ENCODE assay signal across 8 cellular contexts in the genomic region with DNA sequence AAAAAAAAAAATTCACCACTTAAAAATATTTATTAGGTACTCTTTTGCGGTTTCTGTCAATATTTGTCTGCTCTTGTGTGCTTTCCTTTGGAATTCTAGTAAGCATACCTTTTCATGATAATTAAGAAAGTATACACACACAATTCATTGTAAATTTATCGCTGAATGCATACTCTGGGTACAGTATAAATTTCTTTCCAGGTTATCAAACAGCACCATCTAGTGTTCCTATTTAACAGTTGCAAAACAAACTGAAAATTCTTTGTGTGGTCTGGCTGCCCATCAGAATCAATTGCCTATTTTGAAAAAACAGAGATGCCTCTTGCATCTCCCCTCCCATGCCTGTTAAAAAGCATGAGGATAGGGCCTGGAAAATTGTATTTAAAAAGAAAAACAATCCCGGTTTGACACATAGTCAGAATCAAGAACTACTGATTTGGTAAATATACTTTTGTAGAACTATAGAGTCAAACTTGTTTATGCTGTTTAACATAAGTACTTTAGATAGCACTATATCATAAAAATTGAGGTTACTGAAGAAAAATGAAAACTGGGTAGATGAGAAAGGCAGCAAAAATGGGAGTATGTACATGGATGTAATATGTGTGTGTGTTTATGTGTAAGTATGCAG. TPM values are rescaled to one million over a fixed set of nuclear protein-coding genes. Genes with fewer than 3 reads are reported as not detected.
DNase-seq lines count a peak whose midpoint lies in the region; ATAC-seq and TF ChIP-seq lines count a peak whose summit lies in the region.

No MANE protein-coding gene starts in this region.

- TF ChIP-seq CTCF in LNCAP (IDR thresholded peaks at IDR 0.05) (peak; percentile 79), SK-N-SH (IDR thresholded peaks at IDR 0.05) (peak; percentile 87), fibroblast of villous mesenchyme (IDR thresholded peaks at IDR 0.05; ENCODE audit: insufficient read depth, low read depth, low read length) (peak; percentile 68)

- H3K27me3 Mint-ChIP-seq in activated T-helper 2 cell treated with anti-CD3 and anti-CD28 coated beads, Interferon-gamma antibody, Interleukin-2, Interleukin-4, amounts not matched to agents 10 μg/mL and 5 μg/mL and 100 μg/mL, durations not matched to agents 14 hours and 24 hours and 36 hours (ENCODE audit: low read depth) = no peaks in the 10 kb centered on the region

- H3K27ac Mint-ChIP-seq in activated T-helper 2 cell treated with anti-CD3 and anti-CD28 coated beads, Interferon-gamma antibody, Interleukin-2, Interleukin-4, amounts not matched to agents 10 μg/mL and 5 μg/mL and 100 μg/mL, durations not matched to agents 14 hours and 24 hours and 36 hours = no peak overlapping the region

- no peaks in the 10 kb centered on the region for H3K27me3 ChIP-seq in SK-N-SH (ENCODE audit: insufficient read depth)

- no peak overlapping the region for H3K9ac ChIP-seq in SK-N-SH

- DNase-seq in ELF-1 (ENCODE audit: low read depth, low spot score) (peak; percentile 12), SK-N-SH (peak; percentile 42), fibroblast of villous mesenchyme (ENCODE audit: low read depth) (peak; percentile 51), renal cortical epithelial cell (ENCODE audit: low read depth) (peak; percentile 52), KG1 (lab: John Stamatoyannopoulos, UW) (no peak)
- DNase-seq in activated T-helper 2 cell treated with anti-CD3 and anti-CD28 coated beads, Interferon-gamma antibody, Interleukin-2, Interleukin-4, amounts not matched to agents 10 μg/mL and 5 μg/mL and 100 μg/mL, durations not matched to agents 14 hours and 24 hours and 36 hours (ENCODE audit: low spot score) = no peak

- peaks cover 0 to 3% of the 10 kb centered on the region in 2 experiments; a peak in 1 of 4 replicates for H3K4me1 ChIP-seq in SK-N-SH (ENCODE audit: control insufficient read depth in 1 of 2, insufficient read depth in 2 of 2, low read depth in 1 of 2, low read length in 1 of 2)

- no peak for TF ChIP-seq EP300 in SK-N-SH (IDR thresholded peaks at IDR 0.05; ENCODE audit: borderline replicate concordance in 1 of 2, low read depth in 1 of 2, low read length in 1 of 2)

- peak; percentile 78 for ATAC-seq in GM21390 (IDR thresholded peaks at IDR 0.05; ENCODE audit: unreplicated experiment)

- H3K4me1 Mint-ChIP-seq in activated T-helper 2 cell treated with anti-CD3 and anti-CD28 coated beads, Interferon-gamma antibody, Interleukin-2, Interleukin-4, amounts not matched to agents 10 μg/mL and 5 μg/mL and 100 μg/mL, durations not matched to agents 14 hours and 24 hours and 36 hours (ENCODE audit: low read depth) = peaks cover 12% of the 10 kb centered on the region

- no peaks in the 10 kb centered on the region for H3K9me3 ChIP-seq in SK-N-SH

- TF ChIP-seq RAD21 in SK-N-SH (IDR thresholded peaks at IDR 0.05; ENCODE audit: low read length) = peak; percentile 89

- H3K9me3 Mint-ChIP-seq in activated T-helper 2 cell treated with anti-CD3 and anti-CD28 coated beads, Interferon-gamma antibody, Interleukin-2, Interleukin-4, amounts not matched to agents 10 μg/mL and 5 μg/mL and 100 μg/mL, durations not matched to agents 14 hours and 24 hours and 36 hours = no peaks in the 10 kb centered on the region

- H3K79me2 ChIP-seq in SK-N-SH (ENCODE audit: insufficient read depth) = peaks cover 59% of the 10 kb centered on the region

- peaks cover 14% of the 10 kb centered on the region for H3K36me3 Mint-ChIP-seq in activated T-helper 2 cell treated with anti-CD3 and anti-CD28 coated beads, Interferon-gamma antibody, Interleukin-2, Interleukin-4, amounts not matched to agents 10 μg/mL and 5 μg/mL and 100 μg/mL, durations not matched to agents 14 hours and 24 hours and 36 hours (ENCODE audit: low read depth)

- no peak overlapping the region for H3K4me3 Mint-ChIP-seq in activated T-helper 2 cell treated with anti-CD3 and anti-CD28 coated beads, Interferon-gamma antibody, Interleukin-2, Interleukin-4, amounts not matched to agents 10 μg/mL and 5 μg/mL and 100 μg/mL, durations not matched to agents 14 hours and 24 hours and 36 hours (ENCODE audit: low read depth)

- WGBS in SK-N-SH (ENCODE audit: low lambda C conversion rate) = 9% methylated on average over 3 of the region's 3 CpGs

- CTCF ChIA-PET in SK-N-SH (lab: Yijun Ruan, JAX) = interaction anchor here (0.6 to 3.4 kb wide), 13 partner anchors 8 to 165 kb away, joined by 3 to 30 read pairs (median 5); no protein-coding TSS in a partner anchor

- H2AFZ ChIP-seq in SK-N-SH (ENCODE audit: low read depth) = no peak overlapping the region

- peaks cover 4 to 14% of the 10 kb centered on the region in 2 experiments for H3K36me3 ChIP-seq in SK-N-SH (replicated peaks in 1 of 2; ENCODE audit: control insufficient read depth in 1 of 2, insufficient read depth in 2 of 2, low read length in 1 of 2)

- intact Hi-C loops in activated T-helper 2 cell treated with anti-CD3 and anti-CD28 coated beads, Interferon-gamma antibody, Interleukin-2, Interleukin-4, amounts not matched to agents 10 μg/mL and 5 μg/mL and 100 μg/mL, durations not matched to agents 14 hours and 24 hours and 36 hours (cut with micrococcal nuclease) = loop anchor here (1.0 to 5.0 kb wide), 2 partner anchors 64 to 148 kb away; no protein-coding TSS in a partner anchor

- peak overlapping the region in 1 of 2 experiments; percentile 23; a peak in 1 of 4 replicates for H3K4me3 ChIP-seq in SK-N-SH (ENCODE audit: low read depth in 2 of 2, low read length in 1 of 2)
- H3K4me3 ChIP-seq in fibroblast of villous mesenchyme (ENCODE audit: low read depth, low read length) = no peak overlapping the region

- H3K27ac ChIP-seq in SK-N-SH (ENCODE audit: low read depth in 2 of 2, low read length in 1 of 2) = no peak overlapping the region; a peak in 1 of 4 replicates

- no peaks in the 10 kb centered on the region for H3K9me2 ChIP-seq in SK-N-SH

- no peak overlapping the region for H3K4me2 ChIP-seq in SK-N-SH

- peaks cover 11% of the 10 kb centered on the region for H3F3A ChIP-seq in SK-N-SH (replicated peaks; ENCODE audit: insufficient read depth)

- POLR2A ChIA-PET in SK-N-SH (lab: Yijun Ruan, JAX) = no interaction called here

- H4K20me1 ChIP-seq in SK-N-SH (ENCODE audit: insufficient read depth) = peaks cover 23% of the 10 kb centered on the region

TF ChIP-seq in SK-N-SH, 30 proteins besides CTCF, POLR2A, EP300 and RAD21:
- TF ChIP-seq SIN3A (IDR thresholded peaks at IDR 0.05; ENCODE audit: borderline replicate concordance, low read depth, low read length) (no peak), GABPA (IDR thresholded peaks at IDR 0.05; ENCODE audit: low read depth) (no peak), RFX5 (IDR thresholded peaks at IDR 0.05; ENCODE audit: low read length) (peak; percentile 45; the same call in 1 of the 2 replicates), ZBTB33 (IDR thresholded peaks at IDR 0.05; ENCODE audit: borderline replicate concordance, low read depth) (no peak), NFIC (IDR thresholded peaks at IDR 0.05; ENCODE audit: borderline replicate concordance) (no peak), GATA2 (CRISPR knock-in tag; IDR thresholded peaks at IDR 0.05) (no peak), MXI1 (IDR thresholded peaks at IDR 0.05; ENCODE audit: low read depth, low read length) (0 out of 2 replicates have a peak, but pooled peaks have one; percentile 19), SMC3 (IDR thresholded peaks at IDR 0.05; ENCODE audit: low read depth, low read length) (peak; percentile 72)
- TF ChIP-seq, protein P1, sequence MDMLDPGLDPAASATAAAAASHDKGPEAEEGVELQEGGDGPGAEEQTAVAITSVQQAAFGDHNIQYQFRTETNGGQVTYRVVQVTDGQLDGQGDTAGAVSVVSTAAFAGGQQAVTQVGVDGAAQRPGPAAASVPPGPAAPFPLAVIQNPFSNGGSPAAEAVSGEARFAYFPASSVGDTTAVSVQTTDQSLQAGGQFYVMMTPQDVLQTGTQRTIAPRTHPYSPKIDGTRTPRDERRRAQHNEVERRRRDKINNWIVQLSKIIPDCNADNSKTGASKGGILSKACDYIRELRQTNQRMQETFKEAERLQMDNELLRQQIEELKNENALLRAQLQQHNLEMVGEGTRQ (IDR thresholded peaks at IDR 0.05; ENCODE audit: borderline replicate concordance, low read depth, low read length) = no peak

RNA-seq across cellular contexts. Expression of gene PGGT1B, which starts 16.2 kb away (rescaled TPM):
- polyA plus RNA-seq in SK-N-SH (2012; rRNA removed) = 0.69 and 0.99 TPM in 2 replicates
- 1.1 and 1.4 TPM in 2 replicates for polyA plus RNA-seq in SK-N-SH (2012; cell fraction: cytosol; rRNA removed)
- 0.48 and 1.8 TPM in 2 replicates for polyA plus RNA-seq in SK-N-SH (2012; cell fraction: nucleus; rRNA removed)
- total RNA-seq in fibroblast of villous mesenchyme (16.1 and 21.2 TPM in 2 replicates), renal cortical epithelial cell (12.2 and 19.1 TPM in 2 replicates)
- total RNA-seq in activated T-helper 2 cell treated with anti-CD3 and anti-CD28 coated beads, Interferon-gamma antibody, Interleukin-2, Interleukin-4, amounts not matched to agents 10 μg/mL and 5 μg/mL and 100 μg/mL, durations not matched to agents 14 hours and 24 hours and 36 hours = 39.1 and 39.5 TPM in 2 replicates

RNA-seq across cellular contexts. Expression of gene CCDC112, which starts 50.0 kb away (rescaled TPM):
- polyA plus RNA-seq in SK-N-SH (2012; rRNA removed) = 2.3 and 2.4 TPM in 2 replicates
- 2.9 and 4.3 TPM in 2 replicates for polyA plus RNA-seq in SK-N-SH (2012; cell fraction: cytosol; rRNA removed)
- polyA plus RNA-seq in SK-N-SH (2012; cell fraction: nucleus; rRNA removed) = 1.9 and 2.3 TPM in 2 replicates
- total RNA-seq in fibroblast of villous mesenchyme (5.2 and 6.4 TPM in 2 replicates), renal cortical epithelial cell (5.7 and 12.2 TPM in 2 replicates)
- 0.32 and 0.34 TPM in 2 replicates for total RNA-seq in activated T-helper 2 cell treated with anti-CD3 and anti-CD28 coated beads, Interferon-gamma antibody, Interleukin-2, Interleukin-4, amounts not matched to agents 10 μg/mL and 5 μg/mL and 100 μg/mL, durations not matched to agents 14 hours and 24 hours and 36 hours

Comparison
In these comparisons a context has a peak if more than half of its experiments do, and no peak if none do; other contexts are left out.
1. DNase-seq: peak in ELF-1 (single experiment), SK-N-SH (single experiment), fibroblast of villous mesenchyme (single experiment) and renal cortical epithelial cell (single experiment); none in activated T-helper 2 cell treated with anti-CD3 and anti-CD28 coated beads, Interferon-gamma antibody, Interleukin-2, Interleukin-4, amounts not matched to agents 10 μg/mL and 5 μg/mL and 100 μg/mL, durations not matched to agents 14 hours and 24 hours and 36 hours (single experiment) and KG1 (single experiment).
2. Peak in every context shown above with its lines, with median percentiles within 50 percentile points of each other: CTCF ChIP-seq.